20 cellular contexts compared by ENCODE assay signal in the genomic region with DNA sequence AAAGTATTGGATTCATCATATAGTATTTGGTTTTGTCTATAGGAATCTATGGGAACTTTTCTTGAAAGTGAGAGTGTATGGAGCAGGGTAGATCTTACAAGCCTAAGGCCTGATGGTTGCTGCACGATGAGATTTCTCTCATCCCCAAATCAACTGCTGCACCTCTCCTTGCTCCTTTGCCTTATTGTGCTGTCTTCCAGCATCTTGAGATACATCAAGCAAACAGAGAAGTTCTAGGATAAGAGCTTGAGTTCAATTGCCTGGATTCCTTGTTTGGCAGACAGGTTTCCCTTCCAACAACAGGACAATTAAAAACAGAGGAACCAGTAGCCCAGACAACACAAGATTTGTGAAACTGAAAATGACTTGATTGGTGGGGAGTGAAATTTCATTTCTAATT. TPM values are rescaled to one million over a fixed set of nuclear protein-coding genes. Genes with fewer than 3 reads are reported as not detected.
"Had no signal": no experiment of that assay in that cellular context is flagged by ENCODE, and none has a peak within 500 bp of the region (broad histone marks: within the 10 kb centered on the region; RNA-seq: fewer than 3 reads in every experiment).

No MANE protein-coding gene starts in this region.

- H3K27me3 Mint-ChIP-seq: type B pancreatic cell had no signal

- H3K27ac Mint-ChIP-seq: activated naive CD4-positive, alpha-beta T cell treated with anti-CD3 and anti-CD28 coated beads, Interleukin-2, amount 50 U/mL, for 24 hours; stimulated activated naive CD8-positive, alpha-beta T cell treated with anti-CD3 and anti-CD28 coated beads, Interleukin-15, Interleukin-2, amounts not matched to agents 100 ng/mL and 50 ng/mL, for 24 hours; T-helper 1 cell treated with Interleukin-12 subunit alpha and Interleukin-12 subunit beta and Interleukin-4 antibody, amounts not matched to agents 30 μg/mL and 1 μg/mL, for 36 hours; type B pancreatic cell had no signal

- H3K27ac ChIP-seq: esophagus muscularis mucosa, prostate gland, skin epidermis had no signal

- H3K9me3 Mint-ChIP-seq: stimulated activated naive CD8-positive, alpha-beta T cell treated with anti-CD3 and anti-CD28 coated beads, Interleukin-15, Interleukin-2, amounts not matched to agents 100 ng/mL and 50 ng/mL, for 24 hours; T-helper 1 cell treated with Interleukin-12 subunit alpha and Interleukin-12 subunit beta and Interleukin-4 antibody, amounts not matched to agents 30 μg/mL and 1 μg/mL, for 36 hours had no signal

- FAIRE-seq: astrocyte, bronchial epithelial cell had no signal

- H3K4me1 ChIP-seq: prostate gland had no signal

- H3K27me3 ChIP-seq: esophagus muscularis mucosa had no signal

- H3K4me1 Mint-ChIP-seq: activated naive CD4-positive, alpha-beta T cell treated with anti-CD3 and anti-CD28 coated beads, Interleukin-2, amount 50 U/mL, for 24 hours had no signal

- H3K4me3 Mint-ChIP-seq: activated naive CD4-positive, alpha-beta T cell treated with anti-CD3 and anti-CD28 coated beads, Interleukin-2, amount 50 U/mL, for 24 hours; stimulated activated naive CD8-positive, alpha-beta T cell treated with anti-CD3 and anti-CD28 coated beads, Interleukin-15, Interleukin-2, amounts not matched to agents 100 ng/mL and 50 ng/mL, for 24 hours; T-helper 1 cell treated with Interleukin-12 subunit alpha and Interleukin-12 subunit beta and Interleukin-4 antibody, amounts not matched to agents 30 μg/mL and 1 μg/mL, for 36 hours; type B pancreatic cell had no signal

- DNase-seq: activated CD4-positive, alpha-beta T cell treated with anti-CD3 and anti-CD28 coated beads for 1 hour; activated CD8-positive, alpha-beta memory T cell treated with anti-CD3 and anti-CD28 coated beads for 24 hours; activated CD8-positive, alpha-beta memory T cell treated with anti-CD3 and anti-CD28 coated beads, Interleukin-2, amount 50 U/mL, for 48 hours; activated effector memory CD4-positive, alpha-beta T cell treated with anti-CD3 and anti-CD28 coated beads, Interleukin-2, amount 50 U/mL, for 16 hours; activated T-cell treated with anti-CD3 and anti-CD28 coated beads, Interleukin-2, amount 50 U/mL, for 48 hours; cerebellar nuclear complex; effector CD8-positive, alpha-beta T cell; midbrain; right cardiac atrium had no signal

- ATAC-seq: right cardiac atrium had no signal

- H3K4me3 ChIP-seq: esophagus muscularis mucosa, lung, prostate gland, skin epidermis had no signal

- H3K9me3 ChIP-seq: esophagus muscularis mucosa, prostate gland had no signal

- H3K36me3 ChIP-seq: prostate gland had no signal

RNA-seq across cellular contexts. Expression of gene CPED1, which starts 56.6 kb away (rescaled TPM):
- polyA plus RNA-seq: neural cell had no signal
